Comparison of ENCODE assay signal across 29 cellular contexts in genomic region chr5:40674661-40675235, GRCh38. TPM values are rescaled to one million over a fixed set of nuclear protein-coding genes. Genes with fewer than 3 reads are reported as not detected.
DNase-seq lines count a peak whose midpoint lies in the region; ATAC-seq and TF ChIP-seq lines count a peak whose summit lies in the region.
"Had no signal": no experiment of that assay in that cellular context is flagged by ENCODE, and none has a peak within 500 bp of the region (broad histone marks: within the 10 kb centered on the region; RNA-seq: fewer than 3 reads in every experiment).

No MANE protein-coding gene starts in this region.

- no peaks in the 10 kb centered on the region for H3K27me3 Mint-ChIP-seq in CD4-positive, alpha-beta T cell
- no peaks in the 10 kb centered on the region for H3K27me3 Mint-ChIP-seq in Calu3 (ENCODE audit: unreplicated experiment)
- H3K27me3 Mint-ChIP-seq in CD8-positive, alpha-beta T cell (ENCODE audit: low read depth): no peaks in the 10 kb centered on the region
- H3K27me3 Mint-ChIP-seq: effector memory CD8-positive, alpha-beta T cell had no signal

- no peaks in the 10 kb centered on the region; the same call in 1 of the 2 replicates for H3K9me3 ChIP-seq in BLaER1
- H3K9me3 ChIP-seq in CD4-positive, alpha-beta T cell (ENCODE audit: control insufficient read depth, low read length): no peaks in the 10 kb centered on the region
- H3K9me3 ChIP-seq in RWPE2 (ENCODE audit: severe bottlenecking): no peaks in the 10 kb centered on the region
- H3K9me3 ChIP-seq in CD8-positive, alpha-beta T cell (ENCODE audit: low read length): no peaks in the 10 kb centered on the region
- H3K9me3 ChIP-seq: gastroesophageal sphincter, SJCRH30, testis, uterus had no signal

- H3K27ac Mint-ChIP-seq in CD4-positive, alpha-beta T cell: peak overlapping the region; percentile 75
- H3K27ac Mint-ChIP-seq in Calu3 (ENCODE audit: unreplicated experiment): no peak overlapping the region
- no peak overlapping the region for H3K27ac Mint-ChIP-seq in CD8-positive, alpha-beta T cell

- H3K36me3 ChIP-seq in BLaER1 (no peaks in the 10 kb centered on the region), RWPE2 (ENCODE audit: low read depth) (no peaks in the 10 kb centered on the region)
- no peaks in the 10 kb centered on the region for H3K36me3 ChIP-seq in CD8-positive, alpha-beta T cell (ENCODE audit: insufficient read depth, low read length)
- H3K36me3 ChIP-seq: gastroesophageal sphincter, SJCRH30, uterus had no signal

- no peak for TF ChIP-seq CTCF in CD4-positive, alpha-beta T cell (IDR thresholded peaks at IDR 0.05)
- TF ChIP-seq CTCF in RWPE2 (IDR thresholded peaks at IDR 0.05; ENCODE audit: poor library complexity, severe bottlenecking): no peak
- TF ChIP-seq CTCF in epithelial cell of esophagus (IDR thresholded peaks at IDR 0.05; ENCODE audit: insufficient read depth, low read depth, low read length, missing control alignments): no peak
- no peak for TF ChIP-seq CTCF in Calu3 (IDR thresholded peaks at IDR 0.05; ENCODE audit: unreplicated experiment)
- no peak for TF ChIP-seq CTCF in CD8-positive, alpha-beta T cell (IDR thresholded peaks at IDR 0.05)

- H3K4me3 Mint-ChIP-seq in CD4-positive, alpha-beta T cell: peak overlapping the region; percentile 37
- no peak overlapping the region for H3K4me3 Mint-ChIP-seq in Calu3 (ENCODE audit: low read depth, unreplicated experiment)
- H3K4me3 Mint-ChIP-seq in CD8-positive, alpha-beta T cell: no peak overlapping the region

- H3K9ac ChIP-seq in BLaER1: no peak overlapping the region

- CTCF ChIA-PET in CD4-positive, alpha-beta T cell (lab: Charles Lee): no interaction called here
- CTCF ChIA-PET in Calu3 (lab: Charles Lee): no interaction called here
- CTCF ChIA-PET in CD8-positive, alpha-beta T cell (lab: Charles Lee): no interaction called here

- peaks cover 85% of the 10 kb centered on the region for H3K4me1 Mint-ChIP-seq in CD4-positive, alpha-beta T cell (ENCODE audit: low read depth)
- peaks cover 14% of the 10 kb centered on the region for H3K4me1 Mint-ChIP-seq in Calu3 (ENCODE audit: low read depth, unreplicated experiment)
- peaks cover 80% of the 10 kb centered on the region for H3K4me1 Mint-ChIP-seq in CD8-positive, alpha-beta T cell (ENCODE audit: low read depth)

- H3K4me1 ChIP-seq in BLaER1 (peaks cover 62% of the 10 kb centered on the region), RWPE2 (ENCODE audit: insufficient read depth, poor library complexity, severe bottlenecking) (peaks cover 28% of the 10 kb centered on the region)
- H3K4me1 ChIP-seq in CD8-positive, alpha-beta T cell (ENCODE audit: insufficient read depth, low read length): peaks cover 50% of the 10 kb centered on the region
- H3K4me1 ChIP-seq: testis, uterus had no signal

- DNase-seq in CD4-positive, alpha-beta T cell: no peak
- peak; percentile 89 for DNase-seq in RWPE2 (ENCODE audit: low spot score)
- peak; percentile 94 for DNase-seq in epithelial cell of esophagus (ENCODE audit: low read depth)
- DNase-seq in ureter (ENCODE audit: low spot score): no peak
- DNase-seq in Calu3: no peak
- DNase-seq in CD8-positive, alpha-beta T cell: no peak
- DNase-seq: anterior cingulate cortex; effector memory CD8-positive, alpha-beta T cell; EL; hippocampal formation; Kasumi-1; mesenchymal stem cell; NCI-H1694 treated with DMSO at 0.1 percent for 48 hours; NCI-H2171 treated with DMSO at 0.1 percent for 48 hours; NCI-H510A treated with DMSO at 0.1 percent for 48 hours; occipital lobe; SJCRH30; stimulated activated CD4-positive, alpha-beta T cell treated with anti-CD3 and anti-CD28 coated beads, Interleukin-15, amount 100 ng/mL, for 24 hours; stimulated activated naive CD4-positive, alpha-beta T cell; testis; uterus had no signal

- BruUV-seq in Calu3 (replicated peaks; lab: Mats Ljungman, UMichigan): no TSS peak

- intact Hi-C loops in CD4-positive, alpha-beta T cell (cut with DNase I, micrococcal nuclease): no loop called here
- intact Hi-C loops in Calu3 (cut with micrococcal nuclease; ENCODE audit: unreplicated experiment): no loop called here
- intact Hi-C loops in CD8-positive, alpha-beta T cell (cut with DNase I, micrococcal nuclease): loop anchor here in 1 of 2 experiments (5.0 kb wide), 1 partner anchor 163 kb away; the partner anchor contains the start of gene RPL37

- H3K27me3 ChIP-seq in BLaER1: no peaks in the 10 kb centered on the region
- H3K27me3 ChIP-seq in CD4-positive, alpha-beta T cell (ENCODE audit: control insufficient read depth, insufficient read depth, low read length): no peaks in the 10 kb centered on the region
- no peaks in the 10 kb centered on the region for H3K27me3 ChIP-seq in RWPE2 (ENCODE audit: insufficient read depth, poor library complexity, severe bottlenecking)
- no peaks in the 10 kb centered on the region for H3K27me3 ChIP-seq in CD8-positive, alpha-beta T cell (ENCODE audit: insufficient read depth, low read length)
- H3K27me3 ChIP-seq: gastroesophageal sphincter, SJCRH30, testis, uterus had no signal

- H3K27ac ChIP-seq in BLaER1 (no peak overlapping the region), RWPE2 (ENCODE audit: poor library complexity, severe bottlenecking) (peak overlapping the region; percentile 94)
- H3K27ac ChIP-seq in CD4-positive, alpha-beta T cell (ENCODE audit: low read depth, low read length): no peak overlapping the region
- no peak overlapping the region for H3K27ac ChIP-seq in CD8-positive, alpha-beta T cell (ENCODE audit: low read depth, low read length)
- H3K27ac ChIP-seq: C4-2B, coronary artery, gastroesophageal sphincter, SJCRH30, testis, uterus had no signal

- no peak for ATAC-seq in CD4-positive, alpha-beta T cell (ENCODE audit: poor library complexity)
- ATAC-seq in RWPE2 (ENCODE audit: low read depth) (peak; percentile 8), GM18517 (IDR thresholded peaks at IDR 0.05; ENCODE audit: unreplicated experiment) (no peak)
- no peak for ATAC-seq in CD8-positive, alpha-beta T cell
- ATAC-seq: effector memory CD8-positive, alpha-beta T cell; gastroesophageal sphincter; GM12878; left lobe of liver had no signal

- POLR2A ChIA-PET in CD4-positive, alpha-beta T cell (lab: Charles Lee): interaction anchor here (0.7 to 9.6 kb wide), 4 partner anchors 21 to 208 kb away, joined by 3 to 103 read pairs (median 5); no protein-coding TSS in a partner anchor
- POLR2A ChIA-PET in CD8-positive, alpha-beta T cell (lab: Charles Lee): no interaction called here

- H4K20me1 ChIP-seq in BLaER1: peaks cover under 1% of the 10 kb centered on the region; the same call in 1 of the 2 replicates

- no peak overlapping the region for H3K4me3 ChIP-seq in BLaER1
- H3K4me3 ChIP-seq in RWPE2 (ENCODE audit: severe bottlenecking): no peak overlapping the region
- H3K4me3 ChIP-seq in epithelial cell of esophagus (ENCODE audit: low read length): no peak overlapping the region
- no peak overlapping the region for H3K4me3 ChIP-seq in CD8-positive, alpha-beta T cell (ENCODE audit: low read depth, low read length)
- H3K4me3 ChIP-seq: coronary artery, gastroesophageal sphincter, GM12878, SJCRH30, testis, uterus had no signal

- peaks cover 11% of the 10 kb centered on the region for H3K36me3 Mint-ChIP-seq in CD4-positive, alpha-beta T cell (ENCODE audit: low read depth)
- peaks cover 19% of the 10 kb centered on the region for H3K36me3 Mint-ChIP-seq in Calu3 (ENCODE audit: insufficient read depth, unreplicated experiment)
- peaks cover 1% of the 10 kb centered on the region for H3K36me3 Mint-ChIP-seq in CD8-positive, alpha-beta T cell

- peak overlapping the region; percentile 82; the same call in 1 of the 2 replicates for H3K4me2 ChIP-seq in BLaER1

- H3K9me3 Mint-ChIP-seq in CD4-positive, alpha-beta T cell: no peaks in the 10 kb centered on the region
- H3K9me3 Mint-ChIP-seq in Calu3 (ENCODE audit: low read depth, unreplicated experiment): no peaks in the 10 kb centered on the region
- no peaks in the 10 kb centered on the region for H3K9me3 Mint-ChIP-seq in CD8-positive, alpha-beta T cell
- H3K9me3 Mint-ChIP-seq: activated naive CD4-positive, alpha-beta T cell treated with anti-CD3 and anti-CD28 coated beads for 36 hours; effector memory CD8-positive, alpha-beta T cell had no signal

RNA-seq across cellular contexts. Expression of gene PTGER4, which starts 5.0 kb away (rescaled TPM):
- total RNA-seq in CD4-positive, alpha-beta T cell: 100 to 1,000 TPM; 352 to 356 TPM
- total RNA-seq in ureter (10.3 TPM), Calu3 (2022) (28.5 and 28.7 TPM in 2 replicates)
- total RNA-seq in CD8-positive, alpha-beta T cell: 100 to 1,000 TPM; 334 to 371 TPM

Comparison
In these comparisons a context has a peak if more than half of its experiments do, and no peak if none do; other contexts are left out.
1. DNase-seq: peak in RWPE2 (single experiment) and epithelial cell of esophagus (single experiment); none in CD4-positive, alpha-beta T cell (0 of 10), ureter (single experiment), Calu3 (single experiment) and CD8-positive, alpha-beta T cell (0 of 7).
2. RNA of gene PTGER4, which starts 5.0 kb away (total RNA-seq): 334 to 371 TPM in CD8-positive, alpha-beta T cell and 352 to 356 TPM in CD4-positive, alpha-beta T cell; 28.5 to 28.7 TPM in Calu3 and 10.3 TPM in ureter (single experiment); every median in the first group is over 10 times any median in the second.